Comparison of ENCODE assay signal across 16 cellular contexts in genomic region chr14:60867503-60868172, GRCh38.
DNase-seq lines count a peak whose midpoint lies in the region; ATAC-seq, FAIRE-seq and TF ChIP-seq lines count a peak whose summit lies in the region.
"Had no signal": no experiment of that assay in that cellular context is flagged by ENCODE, and none has a peak within 500 bp of the region (broad histone marks: within the 10 kb centered on the region; RNA-seq: fewer than 3 reads in every experiment).

No MANE protein-coding gene starts in this region.

- H3K36me3 ChIP-seq in GM12878 (ENCODE audit: control insufficient read depth in 2 of 2, insufficient read depth in 2 of 2, low read length in 1 of 2) (no peaks in the 10 kb centered on the region), skeletal muscle tissue (ENCODE audit: control insufficient read depth in 3 of 3, insufficient read depth in 3 of 3, low read length in 3 of 3) (peaks cover 0 to 2% (median 0%) of the 10 kb centered on the region in 3 donors)
- H3K36me3 ChIP-seq: lower lobe of right lung had no signal

- TF ChIP-seq EP300 in GM12878 (IDR thresholded peaks at IDR 0.05; ENCODE audit: borderline replicate concordance in 1 of 2, control insufficient read depth in 1 of 2, low read depth in 2 of 2, low read length in 2 of 2): no peak

- H3K27ac ChIP-seq in GM12878 (ENCODE audit: control insufficient read depth, insufficient read depth) (no peak overlapping the region), skeletal muscle tissue (ENCODE audit: low read depth, low read length) (peak overlapping the region; percentile 13)
- H3K27ac ChIP-seq: lower lobe of right lung had no signal

- TF ChIP-seq CTCF in activated CD8-positive, alpha-beta T cell treated with anti-CD3 and anti-CD28 coated beads for 36 hours (IDR thresholded peaks at IDR 0.05): no peak
- no peak for TF ChIP-seq CTCF in GM12878 (IDR thresholded peaks at IDR 0.05 in 2 of 3, conservative IDR thresholded peaks at IDR 0.05 in 1 of 3; ENCODE audit: control insufficient read depth in 2 of 3, extremely low read depth in 1 of 3, insufficient read depth in 1 of 3, low read depth in 3 of 3, low read length in 3 of 3)

- H2AFZ ChIP-seq in GM12878 (ENCODE audit: control insufficient read depth, low read depth, low read length): no peak overlapping the region

- no peak overlapping the region for H3K4me3 Mint-ChIP-seq in activated CD8-positive, alpha-beta T cell treated with anti-CD3 and anti-CD28 coated beads for 36 hours
- no peak overlapping the region for H3K4me3 Mint-ChIP-seq in activated CD8-positive, alpha-beta T cell treated with anti-CD3 and anti-CD28 coated beads, Interleukin-2, amount 10 ng/mL, durations not matched to agents 7 days and 5 days
- no peak overlapping the region for H3K4me3 Mint-ChIP-seq in activated T-helper 2 cell treated with anti-CD3 and anti-CD28 coated beads, Interferon-gamma antibody, Interleukin-2, Interleukin-4, amounts not matched to agents 10 μg/mL and 5 μg/mL and 100 μg/mL, durations not matched to agents 14 hours and 24 hours and 36 hours (ENCODE audit: low read depth)
- H3K4me3 Mint-ChIP-seq: naive thymus-derived CD8-positive, alpha-beta T cell had no signal

- no peak for FAIRE-seq in GM12878 (lab: Jason Lieb, UNC)
- FAIRE-seq: colon, endometrium had no signal

- H3K27me3 ChIP-seq in GM12878 (replicated peaks in 1 of 2; ENCODE audit: control insufficient read depth in 2 of 2, insufficient read depth in 2 of 2, low read length in 1 of 2): no peaks in the 10 kb centered on the region
- H3K27me3 ChIP-seq in skeletal muscle tissue (ENCODE audit: control insufficient read depth in 3 of 3, insufficient read depth in 3 of 3, low read length in 3 of 3): no peaks in the 10 kb centered on the region

- peak overlapping the region; percentile 63 for H3K27ac Mint-ChIP-seq in activated CD8-positive, alpha-beta T cell treated with anti-CD3 and anti-CD28 coated beads for 36 hours
- no peak overlapping the region for H3K27ac Mint-ChIP-seq in activated CD8-positive, alpha-beta T cell treated with anti-CD3 and anti-CD28 coated beads, Interleukin-2, amount 10 ng/mL, durations not matched to agents 7 days and 5 days
- no peak overlapping the region for H3K27ac Mint-ChIP-seq in activated T-helper 2 cell treated with anti-CD3 and anti-CD28 coated beads, Interferon-gamma antibody, Interleukin-2, Interleukin-4, amounts not matched to agents 10 μg/mL and 5 μg/mL and 100 μg/mL, durations not matched to agents 14 hours and 24 hours and 36 hours
- H3K27ac Mint-ChIP-seq: naive thymus-derived CD8-positive, alpha-beta T cell; progenitor cell of endocrine pancreas had no signal

- H3K4me3 ChIP-seq in GM12878: no peak overlapping the region
- no peak overlapping the region for H3K4me3 ChIP-seq in skeletal muscle tissue (ENCODE audit: low read length in 3 of 3)
- H3K4me3 ChIP-seq: lower lobe of right lung had no signal

- RAD21 ChIA-PET in GM12878 (lab: Charles Lee; ENCODE audit: unreplicated experiment): no interaction called here

- in situ Hi-C loops in GM12878 (cut with MboI): no loop called here

- no peaks in the 10 kb centered on the region for H3K36me3 Mint-ChIP-seq in activated CD8-positive, alpha-beta T cell treated with anti-CD3 and anti-CD28 coated beads for 36 hours (ENCODE audit: low read depth)
- peaks cover 2% of the 10 kb centered on the region for H3K36me3 Mint-ChIP-seq in activated CD8-positive, alpha-beta T cell treated with anti-CD3 and anti-CD28 coated beads, Interleukin-2, amount 10 ng/mL, durations not matched to agents 7 days and 5 days (ENCODE audit: low read depth)
- H3K36me3 Mint-ChIP-seq in activated T-helper 2 cell treated with anti-CD3 and anti-CD28 coated beads, Interferon-gamma antibody, Interleukin-2, Interleukin-4, amounts not matched to agents 10 μg/mL and 5 μg/mL and 100 μg/mL, durations not matched to agents 14 hours and 24 hours and 36 hours (ENCODE audit: low read depth): peaks cover 2% of the 10 kb centered on the region

- intact Hi-C loops in activated CD8-positive, alpha-beta T cell treated with anti-CD3 and anti-CD28 coated beads for 36 hours (cut with micrococcal nuclease): no loop called here
- intact Hi-C loops in GM12878 (cut with micrococcal nuclease; ENCODE audit: unreplicated experiment): no loop called here
- intact Hi-C loops in activated T-helper 2 cell treated with anti-CD3 and anti-CD28 coated beads, Interferon-gamma antibody, Interleukin-2, Interleukin-4, amounts not matched to agents 10 μg/mL and 5 μg/mL and 100 μg/mL, durations not matched to agents 14 hours and 24 hours and 36 hours (cut with micrococcal nuclease): loop anchor here (10.0 kb wide), 1 partner anchor 533 kb away; no protein-coding TSS in a partner anchor

- no peaks in the 10 kb centered on the region for H3K9me3 ChIP-seq in GM12878 (replicated peaks; ENCODE audit: control insufficient read depth, insufficient read depth, low read length)
- no peaks in the 10 kb centered on the region for H3K9me3 ChIP-seq in skeletal muscle tissue (ENCODE audit: control insufficient read depth in 3 of 3, low read length in 3 of 3)
- H3K9me3 ChIP-seq: lower lobe of right lung had no signal

- DNase-seq in activated CD8-positive, alpha-beta T cell treated with anti-CD3 and anti-CD28 coated beads for 36 hours: peak; percentile 4
- no peak for DNase-seq in activated CD8-positive, alpha-beta T cell treated with anti-CD3 and anti-CD28 coated beads, Interleukin-2, amount 10 ng/mL, durations not matched to agents 7 days and 5 days
- DNase-seq in NCI-H2029 (lab: John Stamatoyannopoulos, UW): peak; percentile 64
- DNase-seq in GM12878 (ENCODE audit: low read depth, low spot score): no peak
- no peak for DNase-seq in activated T-helper 2 cell treated with anti-CD3 and anti-CD28 coated beads, Interferon-gamma antibody, Interleukin-2, Interleukin-4, amounts not matched to agents 10 μg/mL and 5 μg/mL and 100 μg/mL, durations not matched to agents 14 hours and 24 hours and 36 hours (ENCODE audit: low spot score)
- DNase-seq: activated gamma-delta T cell; GDM1; lower lobe of right lung; naive thymus-derived CD8-positive, alpha-beta T cell; NCI-H1436 had no signal

- POLR2A ChIA-PET in activated CD8-positive, alpha-beta T cell treated with anti-CD3 and anti-CD28 coated beads for 36 hours (lab: Charles Lee): interaction anchor here (0.6 kb wide), 1 partner anchor 153 kb away, joined by 3 read pairs; no protein-coding TSS in a partner anchor
- POLR2A ChIA-PET in activated CD8-positive, alpha-beta T cell treated with anti-CD3 and anti-CD28 coated beads, Interleukin-2, amount 10 ng/mL, durations not matched to agents 7 days and 5 days (lab: Charles Lee): no interaction called here
- POLR2A ChIA-PET in GM12878 (lab: Charles Lee): interaction anchor here (0.6 kb wide), 1 partner anchor 112 kb away, joined by 3 read pairs; no protein-coding TSS in a partner anchor

- no peaks in the 10 kb centered on the region for H4K20me1 ChIP-seq in GM12878 (ENCODE audit: control insufficient read depth, insufficient read depth)

- peak; percentile 91 for ATAC-seq in activated CD8-positive, alpha-beta T cell treated with anti-CD3 and anti-CD28 coated beads for 36 hours
- no peak for ATAC-seq in activated CD8-positive, alpha-beta T cell treated with anti-CD3 and anti-CD28 coated beads, Interleukin-2, amount 10 ng/mL, durations not matched to agents 7 days and 5 days
- ATAC-seq in GM12878 (0 out of 3 replicates have a peak, but pooled peaks have one; percentile 25), GM19023 (IDR thresholded peaks at IDR 0.05; ENCODE audit: unreplicated experiment) (no peak), HG03521 (IDR thresholded peaks at IDR 0.05; ENCODE audit: unreplicated experiment) (no peak)
- ATAC-seq: lower lobe of right lung; naive thymus-derived CD8-positive, alpha-beta T cell had no signal

- H3K4me2 ChIP-seq in GM12878 (ENCODE audit: control insufficient read depth, insufficient read depth): no peak overlapping the region

- H3K4me1 ChIP-seq in GM12878 (ENCODE audit: control insufficient read depth, insufficient read depth, low read length): no peaks in the 10 kb centered on the region
- peaks cover 3 to 25% (median 10%) of the 10 kb centered on the region in 3 donors for H3K4me1 ChIP-seq in skeletal muscle tissue (ENCODE audit: control insufficient read depth in 3 of 3, insufficient read depth in 3 of 3, low read length in 3 of 3)

- H3K9me3 Mint-ChIP-seq in activated CD8-positive, alpha-beta T cell treated with anti-CD3 and anti-CD28 coated beads for 36 hours: no peaks in the 10 kb centered on the region
- no peaks in the 10 kb centered on the region for H3K9me3 Mint-ChIP-seq in activated CD8-positive, alpha-beta T cell treated with anti-CD3 and anti-CD28 coated beads, Interleukin-2, amount 10 ng/mL, durations not matched to agents 7 days and 5 days (ENCODE audit: insufficient read depth)
- no peaks in the 10 kb centered on the region for H3K9me3 Mint-ChIP-seq in activated T-helper 2 cell treated with anti-CD3 and anti-CD28 coated beads, Interferon-gamma antibody, Interleukin-2, Interleukin-4, amounts not matched to agents 10 μg/mL and 5 μg/mL and 100 μg/mL, durations not matched to agents 14 hours and 24 hours and 36 hours
- H3K9me3 Mint-ChIP-seq: naive thymus-derived CD8-positive, alpha-beta T cell had no signal

- no peaks in the 10 kb centered on the region for H3K27me3 Mint-ChIP-seq in activated CD8-positive, alpha-beta T cell treated with anti-CD3 and anti-CD28 coated beads for 36 hours
- H3K27me3 Mint-ChIP-seq in activated CD8-positive, alpha-beta T cell treated with anti-CD3 and anti-CD28 coated beads, Interleukin-2, amount 10 ng/mL, durations not matched to agents 7 days and 5 days (ENCODE audit: low read depth): no peaks in the 10 kb centered on the region
- H3K27me3 Mint-ChIP-seq in activated T-helper 2 cell treated with anti-CD3 and anti-CD28 coated beads, Interferon-gamma antibody, Interleukin-2, Interleukin-4, amounts not matched to agents 10 μg/mL and 5 μg/mL and 100 μg/mL, durations not matched to agents 14 hours and 24 hours and 36 hours (ENCODE audit: low read depth): peaks cover 8% of the 10 kb centered on the region
- H3K27me3 Mint-ChIP-seq: naive thymus-derived CD8-positive, alpha-beta T cell; progenitor cell of endocrine pancreas had no signal

- BruUV-seq in GM12878 (replicated peaks; lab: Mats Ljungman, UMichigan): no TSS peak

- H3K9ac ChIP-seq in GM12878 (ENCODE audit: control insufficient read depth, insufficient read depth, low read length) (no peak overlapping the region), skeletal muscle tissue (ENCODE audit: low read depth in 1 of 3, low read length in 3 of 3) (no peak overlapping the region)

- no peak for TF ChIP-seq POLR2A in GM12878 (IDR thresholded peaks at IDR 0.05; ENCODE audit: low read depth, low read length)

- no peak for TF ChIP-seq RAD21 in GM12878 (IDR thresholded peaks at IDR 0.05; ENCODE audit: insufficient read depth, low read depth, low read length)

- peaks cover 17% of the 10 kb centered on the region for H3K4me1 Mint-ChIP-seq in activated CD8-positive, alpha-beta T cell treated with anti-CD3 and anti-CD28 coated beads for 36 hours (ENCODE audit: low read depth)
- H3K4me1 Mint-ChIP-seq in activated CD8-positive, alpha-beta T cell treated with anti-CD3 and anti-CD28 coated beads, Interleukin-2, amount 10 ng/mL, durations not matched to agents 7 days and 5 days (ENCODE audit: low read depth): peaks cover 2% of the 10 kb centered on the region
- H3K4me1 Mint-ChIP-seq in activated T-helper 2 cell treated with anti-CD3 and anti-CD28 coated beads, Interferon-gamma antibody, Interleukin-2, Interleukin-4, amounts not matched to agents 10 μg/mL and 5 μg/mL and 100 μg/mL, durations not matched to agents 14 hours and 24 hours and 36 hours (ENCODE audit: low read depth): peaks cover 9% of the 10 kb centered on the region

- H3K79me2 ChIP-seq in GM12878 (ENCODE audit: control insufficient read depth, insufficient read depth, low read length): no peaks in the 10 kb centered on the region

- SMC1A ChIA-PET in GM12878 (lab: Charles Lee; ENCODE audit: uncharacterized antibody, unreplicated experiment): interaction anchor here (0.6 kb wide), 1 partner anchor 161 kb away, joined by 3 read pairs; no protein-coding TSS in a partner anchor

- CTCF ChIA-PET in activated CD8-positive, alpha-beta T cell treated with anti-CD3 and anti-CD28 coated beads for 36 hours (lab: Charles Lee): interaction anchor here (0.8 kb wide), 1 partner anchor 1117 kb away, joined by 3 read pairs; no protein-coding TSS in a partner anchor
- CTCF ChIA-PET in activated CD8-positive, alpha-beta T cell treated with anti-CD3 and anti-CD28 coated beads, Interleukin-2, amount 10 ng/mL, durations not matched to agents 7 days and 5 days (lab: Charles Lee): no interaction called here
- CTCF ChIA-PET in GM12878 (lab: Yijun Ruan, JAX): no interaction called here

Comparison
In these comparisons a context has a peak if more than half of its experiments do, and no peak if none do; other contexts are left out.
1. ATAC-seq: peak in activated CD8-positive, alpha-beta T cell treated with anti-CD3 and anti-CD28 coated beads for 36 hours (single experiment) and GM12878 (single experiment); none in activated CD8-positive, alpha-beta T cell treated with anti-CD3 and anti-CD28 coated beads, Interleukin-2, amount 10 ng/mL, durations not matched to agents 7 days and 5 days (single experiment), GM19023 (single experiment) and HG03521 (single experiment).
2. DNase-seq: peak in activated CD8-positive, alpha-beta T cell treated with anti-CD3 and anti-CD28 coated beads for 36 hours (single experiment) and NCI-H2029 (single experiment); none in activated CD8-positive, alpha-beta T cell treated with anti-CD3 and anti-CD28 coated beads, Interleukin-2, amount 10 ng/mL, durations not matched to agents 7 days and 5 days (single experiment), GM12878 (single experiment) and activated T-helper 2 cell treated with anti-CD3 and anti-CD28 coated beads, Interferon-gamma antibody, Interleukin-2, Interleukin-4, amounts not matched to agents 10 μg/mL and 5 μg/mL and 100 μg/mL, durations not matched to agents 14 hours and 24 hours and 36 hours (single experiment).